23 cellular contexts compared by ENCODE assay signal in genomic region chr6:118536478-118536877, GRCh38. TPM values are rescaled to one million over a fixed set of nuclear protein-coding genes. Genes with fewer than 3 reads are reported as not detected.
"Had no signal": no experiment of that assay in that cellular context is flagged by ENCODE, and none has a peak within 500 bp of the region (broad histone marks: within the 10 kb centered on the region; RNA-seq: fewer than 3 reads in every experiment).

No MANE protein-coding gene starts in this region.

- H3K4me3 Mint-ChIP-seq: endodermal cell; mesothelial cell of epicardium; natural killer cell; neural crest cell; stimulated activated naive B cell treated with anti-CD40 and anti-IgM and Interleukin-4, amounts not matched to agents 10 μg/mL and 1 μg/mL and 100 μg/mL, for 72 hours; stimulated activated naive CD8-positive, alpha-beta T cell treated with anti-CD3 and anti-CD28 coated beads, Interleukin-15, amount 100 ng/mL, for 72 hours had no signal

- H3K27me3 ChIP-seq: spleen, testis had no signal

- H3K27ac ChIP-seq: spleen, testis had no signal

- H3K4me1 ChIP-seq: spleen had no signal

- H3K36me3 Mint-ChIP-seq: natural killer cell had no signal

- H3K27me3 Mint-ChIP-seq: progenitor cell of endocrine pancreas; stimulated activated naive B cell treated with anti-CD40 and anti-IgM and Interleukin-4, amounts not matched to agents 10 μg/mL and 1 μg/mL and 100 μg/mL, for 72 hours; stimulated activated naive CD8-positive, alpha-beta T cell treated with anti-CD3 and anti-CD28 coated beads, Interleukin-15, amount 100 ng/mL, for 72 hours had no signal

- H3K4me1 Mint-ChIP-seq: endodermal cell, neural crest cell had no signal

- H3K27ac Mint-ChIP-seq: endodermal cell; mesothelial cell of epicardium; natural killer cell; progenitor cell of endocrine pancreas; stimulated activated naive B cell treated with anti-CD40 and anti-IgM and Interleukin-4, amounts not matched to agents 10 μg/mL and 1 μg/mL and 100 μg/mL, for 72 hours; stimulated activated naive CD8-positive, alpha-beta T cell treated with anti-CD3 and anti-CD28 coated beads, Interleukin-15, amount 100 ng/mL, for 72 hours had no signal

- ATAC-seq: left colon; natural killer cell; sciatic nerve; stimulated activated naive B cell treated with anti-CD40 and anti-IgM and Interleukin-4, amounts not matched to agents 10 μg/mL and 1 μg/mL and 100 μg/mL, for 72 hours; stimulated activated naive CD8-positive, alpha-beta T cell treated with anti-CD3 and anti-CD28 coated beads, Interleukin-15, amount 100 ng/mL, for 72 hours had no signal

- H3K36me3 ChIP-seq: spleen had no signal

- DNase-seq: central memory CD4-positive, alpha-beta T cell; effector CD4-positive, alpha-beta T cell; endodermal cell; kidney; left colon; natural killer cell; spleen; stimulated activated CD4-positive, alpha-beta T cell treated with anti-CD3 and anti-CD28 coated beads, Interleukin-15, amount 100 ng/mL, for 24 hours; stimulated activated CD4-positive, alpha-beta T cell treated with anti-CD3 and anti-CD28 coated beads, Interleukin-1b, Interleukin-23, amount 100 ng/mL, for 48 hours; stimulated activated CD4-positive, alpha-beta T cell treated with anti-CD3 and anti-CD28 coated beads, Interleukin-4, amount 100 ng/mL, for 4 hours; stimulated activated naive B cell treated with anti-CD40 and anti-IgM and Interleukin-4, amounts not matched to agents 10 μg/mL and 1 μg/mL and 100 μg/mL, for 72 hours; stimulated activated naive CD8-positive, alpha-beta T cell treated with anti-CD3 and anti-CD28 coated beads, Interleukin-15, amount 100 ng/mL, for 72 hours; testis had no signal

- H3K9me3 Mint-ChIP-seq: endodermal cell, natural killer cell had no signal

- H3K9me3 ChIP-seq: testis had no signal

- H3K4me3 ChIP-seq: coronary artery, spleen, testis had no signal

RNA-seq across cellular contexts. Expression of gene PLN, which starts 11.6 kb away (rescaled TPM):
- total RNA-seq: chondrocyte, dermis microvascular lymphatic vessel endothelial cell, endodermal cell, endothelial cell of umbilical vein, natural killer cell, neural crest cell, osteocyte, renal cortical epithelial cell had no signal
- polyA plus RNA-seq: endothelial cell of umbilical vein had no signal
